10 cellular contexts compared by ENCODE assay signal in genomic region chr9:105141448-105142101, GRCh38.
A peak's percentile ranks its signal among the peaks of the same experiment; 100 is the strongest.
DNase-seq lines count a peak whose midpoint lies in the region; ATAC-seq and TF ChIP-seq lines count a peak whose summit lies in the region.
"Had no signal": no experiment of that assay in that cellular context is flagged by ENCODE, and none has a peak within 500 bp of the region (broad histone marks: within the 10 kb centered on the region; RNA-seq: fewer than 3 reads in every experiment).

No MANE protein-coding gene starts in this region.

- H3K4me3 ChIP-seq in WERI-Rb-1 (ENCODE audit: low read depth, low read length), result no peak overlapping the region

- TF ChIP-seq CTCF in CD14-positive monocyte (IDR thresholded peaks at IDR 0.05) (no peak), WERI-Rb-1 (IDR thresholded peaks at IDR 0.05; ENCODE audit: low read depth, low read length) (no peak)

- H3K27me3 ChIP-seq in WERI-Rb-1 (ENCODE audit: insufficient read depth, low read depth, severe bottlenecking), result no peaks in the 10 kb centered on the region

- DNase-seq in CD14-positive monocyte (ENCODE audit: low spot score), result peak; percentile 70
- peak; percentile 61 for DNase-seq in WERI-Rb-1
- no peak for DNase-seq in SHP77 treated with DMSO at 0.1 percent for 48 hours (lab: John Stamatoyannopoulos, UW)
- DNase-seq in HUDEP-2 (lab: John Stamatoyannopoulos, UW; ENCODE audit: unreplicated experiment in 76 of 76), result no peak
- no peak for DNase-seq in islet precursor cell
- DNase-seq: activated CD4-positive, alpha-beta T cell treated with anti-CD3 and anti-CD28 coated beads for 4 hours had no signal

- H3K4me3 Mint-ChIP-seq in CD14-positive monocyte, result no peak overlapping the region
- H3K4me3 Mint-ChIP-seq: B cell had no signal

- H3K36me3 ChIP-seq in WERI-Rb-1, result no peaks in the 10 kb centered on the region

- intact Hi-C loops in CD14-positive monocyte (cut with micrococcal nuclease), result loop anchor here (1.0 to 10.0 kb wide), 6 partner anchors 74 to 279 kb away; no protein-coding TSS in a partner anchor

- peak overlapping the region; percentile 88 to 99 (median 92) for H3K27ac Mint-ChIP-seq in CD14-positive monocyte
- H3K27ac Mint-ChIP-seq: B cell had no signal

- H3K36me3 Mint-ChIP-seq in CD14-positive monocyte, result peaks cover 0 to 2% of the 10 kb centered on the region in 2 donors

- H3K4me1 Mint-ChIP-seq in CD14-positive monocyte, result peaks cover 47% of the 10 kb centered on the region

- ATAC-seq in GM19455 (IDR thresholded peaks at IDR 0.05; ENCODE audit: unreplicated experiment) (peak; percentile 81), HG03095 (IDR thresholded peaks at IDR 0.05; ENCODE audit: unreplicated experiment) (peak; percentile 96), HG03196 (IDR thresholded peaks at IDR 0.05; ENCODE audit: unreplicated experiment) (no peak)

- H3K9me3 Mint-ChIP-seq in CD14-positive monocyte, result peaks cover 0 to 3% (median 0%) of the 10 kb centered on the region in 7 donors

- peaks cover 0 to 3% (median 2%) of the 10 kb centered on the region in 3 donors for H3K27me3 Mint-ChIP-seq in CD14-positive monocyte (ENCODE audit: low read depth in 3 of 3)

- peak overlapping the region; percentile 37 for H3K27ac ChIP-seq in WERI-Rb-1

- H3K9me3 ChIP-seq in WERI-Rb-1 (ENCODE audit: severe bottlenecking), result no peaks in the 10 kb centered on the region

Comparison
In these comparisons a context has a peak if more than half of its experiments do, and no peak if none do; other contexts are left out.
1. DNase-seq: peak in CD14-positive monocyte (single experiment) and WERI-Rb-1 (single experiment); none in SHP77 treated with DMSO at 0.1 percent for 48 hours (single experiment), HUDEP-2 (0 of 76) and islet precursor cell (single experiment).